2 cellular contexts compared by ENCODE assay signal in the genomic region with DNA sequence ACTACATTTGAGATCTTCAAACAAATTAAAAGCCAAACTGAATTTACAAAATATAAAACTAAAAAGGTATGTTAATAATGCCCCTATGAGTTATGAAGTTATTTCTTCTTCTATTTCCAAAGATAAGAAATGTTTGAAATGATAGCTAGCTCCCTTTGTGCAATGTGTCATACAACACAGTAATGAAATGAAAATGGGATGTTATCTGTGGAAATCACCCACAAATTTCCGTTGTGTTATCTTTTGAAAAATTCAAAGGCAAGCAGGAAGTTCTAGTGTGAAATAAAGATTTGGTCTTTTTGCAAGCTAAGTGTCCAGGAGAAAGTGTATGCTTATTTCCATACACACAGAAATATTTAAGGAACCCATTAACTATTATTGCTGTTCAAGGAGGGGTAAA.
TF ChIP-seq lines count a peak whose summit lies in the region.

No MANE protein-coding gene starts in this region.

TF ChIP-seq in SK-N-SH treated with all-trans-retinoic acid at 6 μM for 48 hours, 23 proteins besides CTCF, POLR2A, EP300 and RAD21 (continued from another document):
- TF ChIP-seq, protein P1, sequence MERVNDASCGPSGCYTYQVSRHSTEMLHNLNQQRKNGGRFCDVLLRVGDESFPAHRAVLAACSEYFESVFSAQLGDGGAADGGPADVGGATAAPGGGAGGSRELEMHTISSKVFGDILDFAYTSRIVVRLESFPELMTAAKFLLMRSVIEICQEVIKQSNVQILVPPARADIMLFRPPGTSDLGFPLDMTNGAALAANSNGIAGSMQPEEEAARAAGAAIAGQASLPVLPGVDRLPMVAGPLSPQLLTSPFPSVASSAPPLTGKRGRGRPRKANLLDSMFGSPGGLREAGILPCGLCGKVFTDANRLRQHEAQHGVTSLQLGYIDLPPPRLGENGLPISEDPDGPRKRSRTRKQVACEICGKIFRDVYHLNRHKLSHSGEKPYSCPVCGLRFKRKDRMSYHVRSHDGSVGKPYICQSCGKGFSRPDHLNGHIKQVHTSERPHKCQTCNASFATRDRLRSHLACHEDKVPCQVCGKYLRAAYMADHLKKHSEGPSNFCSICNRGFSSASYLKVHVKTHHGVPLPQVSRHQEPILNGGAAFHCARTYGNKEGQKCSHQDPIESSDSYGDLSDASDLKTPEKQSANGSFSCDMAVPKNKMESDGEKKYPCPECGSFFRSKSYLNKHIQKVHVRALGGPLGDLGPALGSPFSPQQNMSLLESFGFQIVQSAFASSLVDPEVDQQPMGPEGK (CRISPR knock-in tag; IDR thresholded peaks at IDR 0.05; ENCODE audit: borderline replicate concordance) = no peak
- TF ChIP-seq TCF4 (CRISPR knock-in tag; IDR thresholded peaks at IDR 0.05; ENCODE audit: borderline replicate concordance) (peak; percentile 44; the same call in 1 of the 2 replicates), CSRNP3 (CRISPR knock-in tag; IDR thresholded peaks at IDR 0.05) (no peak)

TF ChIP-seq in SK-N-SH, 30 proteins besides CTCF, POLR2A, EP300 and RAD21 (continued from another document):
- TF ChIP-seq CHD2 (IDR thresholded peaks at IDR 0.05; ENCODE audit: low read length, partially characterized antibody) (no peak), IRF3 (IDR thresholded peaks at IDR 0.05; ENCODE audit: low read depth, low read length) (no peak), REST (IDR thresholded peaks at IDR 0.05; ENCODE audit: low read depth, low read length) (no peak)
- TF ChIP-seq, protein P2, sequence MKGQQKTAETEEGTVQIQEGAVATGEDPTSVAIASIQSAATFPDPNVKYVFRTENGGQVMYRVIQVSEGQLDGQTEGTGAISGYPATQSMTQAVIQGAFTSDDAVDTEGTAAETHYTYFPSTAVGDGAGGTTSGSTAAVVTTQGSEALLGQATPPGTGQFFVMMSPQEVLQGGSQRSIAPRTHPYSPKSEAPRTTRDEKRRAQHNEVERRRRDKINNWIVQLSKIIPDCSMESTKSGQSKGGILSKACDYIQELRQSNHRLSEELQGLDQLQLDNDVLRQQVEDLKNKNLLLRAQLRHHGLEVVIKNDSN (IDR thresholded peaks at IDR 0.05; ENCODE audit: borderline replicate concordance, low read depth) = no peak
- TF ChIP-seq, protein P3, sequence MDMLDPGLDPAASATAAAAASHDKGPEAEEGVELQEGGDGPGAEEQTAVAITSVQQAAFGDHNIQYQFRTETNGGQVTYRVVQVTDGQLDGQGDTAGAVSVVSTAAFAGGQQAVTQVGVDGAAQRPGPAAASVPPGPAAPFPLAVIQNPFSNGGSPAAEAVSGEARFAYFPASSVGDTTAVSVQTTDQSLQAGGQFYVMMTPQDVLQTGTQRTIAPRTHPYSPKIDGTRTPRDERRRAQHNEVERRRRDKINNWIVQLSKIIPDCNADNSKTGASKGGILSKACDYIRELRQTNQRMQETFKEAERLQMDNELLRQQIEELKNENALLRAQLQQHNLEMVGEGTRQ (IDR thresholded peaks at IDR 0.05; ENCODE audit: borderline replicate concordance, low read depth, low read length) = no peak
- TF ChIP-seq, protein P4, sequence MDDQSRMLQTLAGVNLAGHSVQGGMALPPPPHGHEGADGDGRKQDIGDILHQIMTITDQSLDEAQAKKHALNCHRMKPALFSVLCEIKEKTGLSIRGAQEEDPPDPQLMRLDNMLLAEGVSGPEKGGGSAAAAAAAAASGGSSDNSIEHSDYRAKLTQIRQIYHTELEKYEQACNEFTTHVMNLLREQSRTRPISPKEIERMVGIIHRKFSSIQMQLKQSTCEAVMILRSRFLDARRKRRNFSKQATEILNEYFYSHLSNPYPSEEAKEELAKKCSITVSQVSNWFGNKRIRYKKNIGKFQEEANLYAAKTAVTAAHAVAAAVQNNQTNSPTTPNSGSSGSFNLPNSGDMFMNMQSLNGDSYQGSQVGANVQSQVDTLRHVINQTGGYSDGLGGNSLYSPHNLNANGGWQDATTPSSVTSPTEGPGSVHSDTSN (IDR thresholded peaks at IDR 0.05) = no peak
